In genomic region chr2:36459725-36460137, GRCh38 we compare ENCODE assay signal across 8 cellular contexts.
DNase-seq lines count a peak whose midpoint lies in the region; ATAC-seq, FAIRE-seq and TF ChIP-seq lines count a peak whose summit lies in the region.

No MANE protein-coding gene starts in this region.

- H3K36me3 ChIP-seq in BE2C (no peaks in the 10 kb centered on the region), Loucy (ENCODE audit: insufficient read depth, low read length) (no peaks in the 10 kb centered on the region), adrenal gland (replicated peaks in 1 of 2) (no peaks in the 10 kb centered on the region), kidney (ENCODE audit: control insufficient read depth in 1 of 2, insufficient read depth in 2 of 2, low read length in 2 of 2) (peaks cover 3 to 5% of the 10 kb centered on the region in 2 donors)

- H3K9me3 ChIP-seq in BE2C = no peaks in the 10 kb centered on the region
- H3K9me3 ChIP-seq in Loucy (ENCODE audit: insufficient read depth, low read depth, low read length) = no peaks in the 10 kb centered on the region
- no peaks in the 10 kb centered on the region for H3K9me3 ChIP-seq in adrenal gland (replicated peaks in 1 of 3)
- H3K9me3 ChIP-seq in kidney (ENCODE audit: control insufficient read depth in 1 of 2, low read length in 2 of 2) = no peaks in the 10 kb centered on the region

- H3K4me1 ChIP-seq in BE2C = no peaks in the 10 kb centered on the region
- peaks cover 10% of the 10 kb centered on the region for H3K4me1 ChIP-seq in Loucy (ENCODE audit: insufficient read depth, low read length, poor library complexity, severe bottlenecking)
- H3K4me1 ChIP-seq in adrenal gland (replicated peaks in 1 of 2) = peaks cover 14 to 26% of the 10 kb centered on the region in 2 donors
- peaks cover 26 to 27% of the 10 kb centered on the region in 2 donors for H3K4me1 ChIP-seq in kidney (ENCODE audit: control insufficient read depth in 1 of 2, insufficient read depth in 1 of 2, low read depth in 1 of 2, low read length in 2 of 2)

- intact Hi-C loops in adrenal gland (cut with DNase I) = loop anchor here (10.0 kb wide), 1 partner anchor 105 kb away; the partner anchor contains the start of gene CRIM1 (in 2 of the 2)
- intact Hi-C loops in kidney (cut with DNase I) = no loop called here

- no peak overlapping the region for H3K27ac Mint-ChIP-seq in glutamatergic neuron (ENCODE audit: unreplicated experiment)
- H3K27ac Mint-ChIP-seq in stimulated activated naive B cell treated with anti-CD40 and anti-IgM and Interleukin-4, amounts not matched to agents 10 μg/mL and 1 μg/mL and 100 μg/mL, for 72 hours = no peak overlapping the region

- no peaks in the 10 kb centered on the region for H4K20me1 ChIP-seq in Loucy (ENCODE audit: insufficient read depth, low read length, poor library complexity, severe bottlenecking)

- H3K4me3 Mint-ChIP-seq in glutamatergic neuron (ENCODE audit: unreplicated experiment) = no peak overlapping the region
- no peak overlapping the region for H3K4me3 Mint-ChIP-seq in stimulated activated naive B cell treated with anti-CD40 and anti-IgM and Interleukin-4, amounts not matched to agents 10 μg/mL and 1 μg/mL and 100 μg/mL, for 72 hours

- H3K9ac ChIP-seq in Loucy (ENCODE audit: low read depth, low read length, poor library complexity, severe bottlenecking) (no peak overlapping the region), kidney (ENCODE audit: low read length in 2 of 2) (no peak overlapping the region)

- no peaks in the 10 kb centered on the region for H3K27me3 Mint-ChIP-seq in glutamatergic neuron (ENCODE audit: unreplicated experiment)
- H3K27me3 Mint-ChIP-seq in stimulated activated naive B cell treated with anti-CD40 and anti-IgM and Interleukin-4, amounts not matched to agents 10 μg/mL and 1 μg/mL and 100 μg/mL, for 72 hours = no peaks in the 10 kb centered on the region

- no peaks in the 10 kb centered on the region for H3F3A ChIP-seq in Loucy (ENCODE audit: low read depth)

- no peaks in the 10 kb centered on the region for H3K36me3 Mint-ChIP-seq in glutamatergic neuron (ENCODE audit: unreplicated experiment)
- peaks cover 3 to 6% of the 10 kb centered on the region in 2 donors for H3K36me3 Mint-ChIP-seq in stimulated activated naive B cell treated with anti-CD40 and anti-IgM and Interleukin-4, amounts not matched to agents 10 μg/mL and 1 μg/mL and 100 μg/mL, for 72 hours

- DNase-seq in BE2C (no peak), adrenal gland (peak; percentile 22 to 62 (median 38)), kidney (no peak), glutamatergic neuron (no peak), NCI-H1436 (lab: John Stamatoyannopoulos, UW) (no peak)
- DNase-seq in stimulated activated naive B cell treated with anti-CD40 and anti-IgM and Interleukin-4, amounts not matched to agents 10 μg/mL and 1 μg/mL and 100 μg/mL, for 72 hours = no peak

- no peak for TF ChIP-seq POLR2A in adrenal gland (IDR thresholded peaks at IDR 0.05)

- ATAC-seq in GM21723 (IDR thresholded peaks at IDR 0.05; ENCODE audit: unreplicated experiment) = no peak
- ATAC-seq in stimulated activated naive B cell treated with anti-CD40 and anti-IgM and Interleukin-4, amounts not matched to agents 10 μg/mL and 1 μg/mL and 100 μg/mL, for 72 hours (replicated peaks) = no peak

- no peak for FAIRE-seq in kidney (lab: Jason Lieb, UNC)

- no peak overlapping the region for H3K4me3 ChIP-seq in BE2C (ENCODE audit: low read depth, low read length)
- no peak overlapping the region for H3K4me3 ChIP-seq in Loucy (ENCODE audit: low read length, poor library complexity, severe bottlenecking)
- H3K4me3 ChIP-seq in adrenal gland = no peak overlapping the region
- H3K4me3 ChIP-seq in kidney (ENCODE audit: low read length in 2 of 2) = no peak overlapping the region

- H3K27ac ChIP-seq in adrenal gland = no peak overlapping the region
- peak overlapping the region in 1 of 2 donors; percentile 68 for H3K27ac ChIP-seq in kidney (ENCODE audit: low read depth in 2 of 2, low read length in 2 of 2)

- no peaks in the 10 kb centered on the region for H3K9me3 Mint-ChIP-seq in glutamatergic neuron (ENCODE audit: unreplicated experiment)
- H3K9me3 Mint-ChIP-seq in stimulated activated naive B cell treated with anti-CD40 and anti-IgM and Interleukin-4, amounts not matched to agents 10 μg/mL and 1 μg/mL and 100 μg/mL, for 72 hours = no peaks in the 10 kb centered on the region

- TF ChIP-seq CTCF in BE2C (IDR thresholded peaks at IDR 0.05; ENCODE audit: low read depth, low read length) (peak; percentile 26), Loucy (conservative IDR thresholded peaks at IDR 0.05; ENCODE audit: low read length) (peak; percentile 52), adrenal gland (IDR thresholded peaks at IDR 0.05) (peak in 5 of 6 experiments; percentile 10 to 53 (median 42)), kidney (IDR thresholded peaks at IDR 0.05; ENCODE audit: borderline replicate concordance, extremely low read depth, insufficient read depth) (peak; percentile 54), glutamatergic neuron (IDR thresholded peaks at IDR 0.05; ENCODE audit: partially characterized antibody, unreplicated experiment) (no peak)

- no peaks in the 10 kb centered on the region for H3K9me2 ChIP-seq in Loucy (replicated peaks; ENCODE audit: low read depth, low read length)

- peaks cover 21% of the 10 kb centered on the region for H3K4me1 Mint-ChIP-seq in glutamatergic neuron (ENCODE audit: low read depth, unreplicated experiment)
- H3K4me1 Mint-ChIP-seq in stimulated activated naive B cell treated with anti-CD40 and anti-IgM and Interleukin-4, amounts not matched to agents 10 μg/mL and 1 μg/mL and 100 μg/mL, for 72 hours = peaks cover 6 to 14% of the 10 kb centered on the region in 2 donors

- H3K79me2 ChIP-seq in Loucy (ENCODE audit: insufficient read depth, low read length) = no peaks in the 10 kb centered on the region

- H3K4me2 ChIP-seq in Loucy (ENCODE audit: low read depth, low read length, poor library complexity, severe bottlenecking) = no peak overlapping the region

- H3K27me3 ChIP-seq in BE2C = peaks cover 13% of the 10 kb centered on the region
- H3K27me3 ChIP-seq in Loucy (ENCODE audit: insufficient read depth, low read length, poor library complexity, severe bottlenecking) = no peaks in the 10 kb centered on the region
- H3K27me3 ChIP-seq in adrenal gland = no peaks in the 10 kb centered on the region

- H2AFZ ChIP-seq in Loucy (ENCODE audit: low read length) = no peak overlapping the region

- WGBS in adrenal gland, 4 donors = 41 to 63% (median 57%) methylated on average over 2 of the region's 2 CpGs

Comparison
In these comparisons a context has a peak if more than half of its experiments do, and no peak if none do; other contexts are left out.
1. DNase-seq: peak in adrenal gland (7 of 7); none in BE2C (single experiment), kidney (single experiment), glutamatergic neuron (single experiment), NCI-H1436 (single experiment) and stimulated activated naive B cell treated with anti-CD40 and anti-IgM and Interleukin-4, amounts not matched to agents 10 μg/mL and 1 μg/mL and 100 μg/mL, for 72 hours (single experiment).